Comparison of ENCODE assay signal across 2 cellular contexts in genomic region chr21:43699933-43700599, GRCh38.
TF ChIP-seq lines count a peak whose summit lies in the region.

No MANE protein-coding gene starts in this region.

TF ChIP-seq in K562, 482 proteins besides CTCF, POLR2A, EP300 and RAD21:
- peak; percentile 85 for TF ChIP-seq RFX1 (IDR thresholded peaks at IDR 0.05)
- no peak for TF ChIP-seq DLX4 (CRISPR knock-in tag; IDR thresholded peaks at IDR 0.05)
- no peak for TF ChIP-seq NCOA2 (IDR thresholded peaks at IDR 0.05; ENCODE audit: partially characterized antibody in 2 of 2)
- TF ChIP-seq PKNOX1 (IDR thresholded peaks at IDR 0.05) = peak; percentile 75

TF ChIP-seq in HepG2, 621 proteins besides CTCF, POLR2A, EP300 and RAD21:
- TF ChIP-seq GATA4 (IDR thresholded peaks at IDR 0.05; ENCODE audit: borderline replicate concordance, low read depth) = 0 out of 2 replicates have a peak, but pooled peaks have one; percentile 13
- TF ChIP-seq ZNF503 (CRISPR knock-in tag; IDR thresholded peaks at IDR 0.05) = peak; percentile 15; the same call in 1 of the 2 replicates
- peak; percentile 87 for TF ChIP-seq ONECUT2 (CRISPR knock-in tag; IDR thresholded peaks at IDR 0.05)
- 0 out of 2 replicates have a peak, but pooled peaks have one; percentile 62 for TF ChIP-seq ZNF468 (CRISPR knock-in tag; IDR thresholded peaks at IDR 0.05)
- TF ChIP-seq RFX1 (IDR thresholded peaks at IDR 0.05) = peak; percentile 27; the same call in 1 of the 2 replicates
- TF ChIP-seq, protein P1, sequence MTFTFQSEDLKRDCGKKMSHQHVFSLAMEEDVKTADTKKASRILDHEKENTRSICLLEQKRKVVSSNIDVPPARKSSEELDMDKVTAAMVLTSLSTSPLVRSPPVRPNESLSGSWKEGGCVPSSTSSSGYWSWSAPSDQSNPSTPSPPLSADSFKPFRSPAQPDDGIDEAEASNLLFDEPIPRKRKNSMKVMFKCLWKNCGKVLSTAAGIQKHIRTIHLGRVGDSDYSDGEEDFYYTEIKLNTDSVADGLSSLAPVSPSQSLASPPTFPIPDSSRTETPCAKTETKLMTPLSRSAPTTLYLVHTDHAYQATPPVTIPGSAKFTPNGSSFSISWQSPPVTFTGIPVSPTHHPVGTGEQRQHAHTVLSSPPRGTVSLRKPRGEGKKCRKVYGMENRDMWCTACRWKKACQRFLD (CRISPR knock-in tag; IDR thresholded peaks at IDR 0.05; ENCODE audit: borderline replicate concordance) = 0 out of 2 replicates have a peak, but pooled peaks have one; percentile 37
- no peak for TF ChIP-seq ZNF615 (CRISPR knock-in tag; IDR thresholded peaks at IDR 0.05; ENCODE audit: borderline replicate concordance)
- TF ChIP-seq ZNF605 (CRISPR knock-in tag; IDR thresholded peaks at IDR 0.05) = 0 out of 2 replicates have a peak, but pooled peaks have one; percentile 51
- TF ChIP-seq, protein P2, sequence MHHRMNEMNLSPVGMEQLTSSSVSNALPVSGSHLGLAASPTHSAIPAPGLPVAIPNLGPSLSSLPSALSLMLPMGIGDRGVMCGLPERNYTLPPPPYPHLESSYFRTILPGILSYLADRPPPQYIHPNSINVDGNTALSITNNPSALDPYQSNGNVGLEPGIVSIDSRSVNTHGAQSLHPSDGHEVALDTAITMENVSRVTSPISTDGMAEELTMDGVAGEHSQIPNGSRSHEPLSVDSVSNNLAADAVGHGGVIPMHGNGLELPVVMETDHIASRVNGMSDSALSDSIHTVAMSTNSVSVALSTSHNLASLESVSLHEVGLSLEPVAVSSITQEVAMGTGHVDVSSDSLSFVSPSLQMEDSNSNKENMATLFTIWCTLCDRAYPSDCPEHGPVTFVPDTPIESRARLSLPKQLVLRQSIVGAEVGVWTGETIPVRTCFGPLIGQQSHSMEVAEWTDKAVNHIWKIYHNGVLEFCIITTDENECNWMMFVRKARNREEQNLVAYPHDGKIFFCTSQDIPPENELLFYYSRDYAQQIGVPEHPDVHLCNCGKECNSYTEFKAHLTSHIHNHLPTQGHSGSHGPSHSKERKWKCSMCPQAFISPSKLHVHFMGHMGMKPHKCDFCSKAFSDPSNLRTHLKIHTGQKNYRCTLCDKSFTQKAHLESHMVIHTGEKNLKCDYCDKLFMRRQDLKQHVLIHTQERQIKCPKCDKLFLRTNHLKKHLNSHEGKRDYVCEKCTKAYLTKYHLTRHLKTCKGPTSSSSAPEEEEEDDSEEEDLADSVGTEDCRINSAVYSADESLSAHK (CRISPR knock-in tag; IDR thresholded peaks at IDR 0.05; ENCODE audit: borderline replicate concordance) = no peak
- TF ChIP-seq, protein P3, sequence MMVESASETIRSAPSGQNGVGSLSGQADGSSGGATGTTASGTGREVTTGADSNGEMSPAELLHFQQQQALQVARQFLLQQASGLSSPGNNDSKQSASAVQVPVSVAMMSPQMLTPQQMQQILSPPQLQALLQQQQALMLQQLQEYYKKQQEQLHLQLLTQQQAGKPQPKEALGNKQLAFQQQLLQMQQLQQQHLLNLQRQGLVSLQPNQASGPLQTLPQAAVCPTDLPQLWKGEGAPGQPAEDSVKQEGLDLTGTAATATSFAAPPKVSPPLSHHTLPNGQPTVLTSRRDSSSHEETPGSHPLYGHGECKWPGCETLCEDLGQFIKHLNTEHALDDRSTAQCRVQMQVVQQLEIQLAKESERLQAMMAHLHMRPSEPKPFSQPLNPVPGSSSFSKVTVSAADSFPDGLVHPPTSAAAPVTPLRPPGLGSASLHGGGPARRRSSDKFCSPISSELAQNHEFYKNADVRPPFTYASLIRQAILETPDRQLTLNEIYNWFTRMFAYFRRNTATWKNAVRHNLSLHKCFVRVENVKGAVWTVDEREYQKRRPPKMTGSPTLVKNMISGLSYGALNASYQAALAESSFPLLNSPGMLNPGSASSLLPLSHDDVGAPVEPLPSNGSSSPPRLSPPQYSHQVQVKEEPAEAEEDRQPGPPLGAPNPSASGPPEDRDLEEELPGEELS (CRISPR knock-in tag; IDR thresholded peaks at IDR 0.05) = no peak; the same call in 1 of the 2 replicates
- TF ChIP-seq ZSCAN21 (CRISPR knock-in tag; IDR thresholded peaks at IDR 0.05; ENCODE audit: borderline replicate concordance) = 0 out of 2 replicates have a peak, but pooled peaks have one; percentile 45
- TF ChIP-seq PHF5A (CRISPR knock-in tag; IDR thresholded peaks at IDR 0.05; ENCODE audit: low read depth, unreplicated experiment) = no peak
- TF ChIP-seq FOXO1 (CRISPR knock-in tag; IDR thresholded peaks at IDR 0.05) = no peak
- peak; percentile 25 for TF ChIP-seq ASH2L (IDR thresholded peaks at IDR 0.05; ENCODE audit: insufficient read length, low read depth, low read length)
- TF ChIP-seq ZNF577 (CRISPR knock-in tag; IDR thresholded peaks at IDR 0.05; ENCODE audit: borderline replicate concordance, low read depth) = no peak
- peak; percentile 45; the same call in 1 of the 2 replicates for TF ChIP-seq ZNF687 (CRISPR knock-in tag; IDR thresholded peaks at IDR 0.05)
- TF ChIP-seq, protein P4, sequence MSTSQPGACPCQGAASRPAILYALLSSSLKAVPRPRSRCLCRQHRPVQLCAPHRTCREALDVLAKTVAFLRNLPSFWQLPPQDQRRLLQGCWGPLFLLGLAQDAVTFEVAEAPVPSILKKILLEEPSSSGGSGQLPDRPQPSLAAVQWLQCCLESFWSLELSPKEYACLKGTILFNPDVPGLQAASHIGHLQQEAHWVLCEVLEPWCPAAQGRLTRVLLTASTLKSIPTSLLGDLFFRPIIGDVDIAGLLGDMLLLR (CRISPR knock-in tag; IDR thresholded peaks at IDR 0.05) = no peak
- TF ChIP-seq ZNF776 (CRISPR knock-in tag; IDR thresholded peaks at IDR 0.05) = 0 out of 2 replicates have a peak, but pooled peaks have one; percentile 36
- no peak for TF ChIP-seq ZNF558 (CRISPR knock-in tag; IDR thresholded peaks at IDR 0.05; ENCODE audit: borderline replicate concordance)
- TF ChIP-seq HNF4A (CRISPR knock-in tag; IDR thresholded peaks at IDR 0.05) = no peak
- TF ChIP-seq ZNF564 (CRISPR knock-in tag; IDR thresholded peaks at IDR 0.05) = no peak
